Comparison of ENCODE assay signal across 1 cellular context in the genomic region with DNA sequence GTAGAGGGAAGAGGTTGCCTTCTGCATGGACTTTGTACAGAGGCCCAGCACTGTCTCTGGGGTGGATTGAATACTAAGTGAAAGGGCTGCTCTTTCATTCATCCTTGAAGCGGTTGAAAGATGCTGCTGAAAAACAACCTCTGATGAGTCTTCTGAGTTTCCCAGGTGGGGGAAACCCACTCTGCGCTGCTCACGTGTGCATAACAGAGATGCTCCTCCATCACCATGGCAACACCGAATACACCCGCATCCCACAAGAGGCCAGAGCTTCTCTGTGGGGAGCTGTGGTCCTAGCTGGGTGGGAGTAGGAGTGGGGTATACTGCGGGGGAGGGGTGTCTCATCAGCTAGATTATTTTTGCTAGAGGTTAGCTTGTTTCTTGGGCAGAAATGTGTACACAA.
TF ChIP-seq lines count a peak whose summit lies in the region.

No MANE protein-coding gene starts in this region.

TF ChIP-seq in K562, 482 proteins besides CTCF, POLR2A, EP300 and RAD21 (continued from another document):
- no peak for TF ChIP-seq RBM14 (IDR thresholded peaks at IDR 0.05; ENCODE audit: borderline replicate concordance, insufficient read depth, low read depth, low read length)
TF ChIP-seq in K562: peak in this region for 1.
